In the genomic region with DNA sequence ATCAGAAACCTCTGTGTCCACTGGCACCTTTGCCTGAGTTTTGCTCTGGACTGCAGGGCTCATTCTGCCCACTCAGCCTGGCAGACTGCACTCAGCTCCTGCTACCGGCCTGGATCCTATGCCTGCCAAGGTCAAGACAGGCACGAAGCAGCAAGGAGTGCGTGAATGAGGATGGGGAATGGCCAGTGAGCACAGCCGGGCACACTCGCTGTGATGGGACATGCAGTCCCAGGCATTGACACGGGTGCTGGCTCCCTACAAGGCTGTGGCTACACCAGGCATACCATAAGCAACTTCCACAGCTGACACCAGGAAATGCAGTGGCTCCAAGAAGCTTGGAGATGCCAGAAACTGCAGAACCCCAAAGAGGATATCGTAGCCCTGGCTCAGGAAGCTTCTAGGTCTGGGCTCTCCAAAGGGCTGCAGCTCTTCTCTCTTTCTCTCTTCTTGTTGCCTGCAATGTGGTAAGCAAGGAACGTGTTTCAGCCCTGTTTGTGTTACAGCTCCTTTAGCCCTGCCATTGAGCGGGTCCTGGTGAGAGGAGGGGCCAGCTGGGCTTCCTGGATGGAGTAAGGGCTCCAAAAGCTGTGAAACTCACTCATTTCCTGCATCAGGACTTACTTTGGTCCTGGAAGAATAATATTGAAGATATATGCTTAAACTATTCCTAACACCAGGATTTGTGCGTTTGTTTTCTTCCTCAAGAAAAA, we compare ENCODE assay signal across 18 cellular contexts.
"Had no signal": no experiment of that assay in that cellular context is flagged by ENCODE, and none has a peak within 500 bp of the region (broad histone marks: within the 10 kb centered on the region; RNA-seq: fewer than 3 reads in every experiment).

No MANE protein-coding gene starts in this region.

- H3K36me3 ChIP-seq: lower lobe of right lung, tibial artery, vagina had no signal

- H3K9me3 ChIP-seq: psoas muscle, vagina had no signal

- H3K27me3 ChIP-seq: tibial artery, vagina had no signal

- ATAC-seq: activated T-cell treated with anti-CD3 and anti-CD28 coated beads, Interleukin-2, amount 50 U/mL, for 4 hours; effector memory CD8-positive, alpha-beta T cell; lower lobe of right lung; psoas muscle; right cardiac atrium; stimulated activated naive CD8-positive, alpha-beta T cell treated with anti-CD3 and anti-CD28 coated beads, Interleukin-15, Interleukin-2, amounts not matched to agents 100 U/mL and 50 U/mL, for 24 hours had no signal

- H3K27ac ChIP-seq: lower lobe of right lung, psoas muscle, tibial artery, vagina had no signal

- H3K27ac Mint-ChIP-seq: effector memory CD8-positive, alpha-beta T cell; nephron progenitor cell had no signal

- H3K4me3 Mint-ChIP-seq: activated T-cell treated with anti-CD3 and anti-CD28 coated beads, Interleukin-2, amount 50 U/mL, for 4 hours; effector memory CD8-positive, alpha-beta T cell; nephron progenitor cell had no signal

- H3K27me3 Mint-ChIP-seq: effector memory CD8-positive, alpha-beta T cell had no signal

- H3K4me1 ChIP-seq: lower lobe of right lung, psoas muscle, tibial artery, vagina had no signal

- DNase-seq: activated CD4-positive, alpha-beta T cell treated with anti-CD3 and anti-CD28 coated beads, Interleukin-2, amount 50 U/mL, for 1 hour; activated CD4-positive, CD25-positive, alpha-beta regulatory T cell treated with anti-CD3 and anti-CD28 coated beads, Interleukin-2, amount 50 U/mL, for 72 hours; activated CD8-positive, alpha-beta memory T cell treated with anti-CD3 and anti-CD28 coated beads, Interleukin-2, amount 50 U/mL, for 4 hours; activated effector memory CD4-positive, alpha-beta T cell treated with anti-CD3 and anti-CD28 coated beads, Interleukin-2, amount 50 U/mL, for 16 hours; activated naive CD4-positive, alpha-beta T cell treated with anti-CD3 and anti-CD28 coated beads, Interleukin-2, amount 50 U/mL, for 16 hours; activated T-cell treated with anti-CD3 and anti-CD28 coated beads, Interleukin-2, amount 50 U/mL, for 4 hours; effector memory CD8-positive, alpha-beta T cell; hippocampal formation; lower lobe of right lung; midbrain; nephron progenitor cell; psoas muscle; right cardiac atrium; stimulated activated naive CD8-positive, alpha-beta T cell treated with anti-CD3 and anti-CD28 coated beads, Interleukin-15, Interleukin-2, amounts not matched to agents 100 U/mL and 50 U/mL, for 24 hours; substantia nigra; T1000; tibial artery had no signal

- H3K4me3 ChIP-seq: lower lobe of right lung, psoas muscle, tibial artery, vagina had no signal
